In genomic region chr12:69475237-69475984, GRCh38 we compare ENCODE assay signal across 8 cellular contexts. TPM values are rescaled to one million over a fixed set of nuclear protein-coding genes. Genes with fewer than 3 reads are reported as not detected.
A peak's percentile ranks its signal among the peaks of the same experiment; 100 is the strongest.
DNase-seq lines count a peak whose midpoint lies in the region; ATAC-seq and TF ChIP-seq lines count a peak whose summit lies in the region.

No MANE protein-coding gene starts in this region.

- H3K27me3 ChIP-seq in GM23338 (ENCODE audit: insufficient read depth) (no peaks in the 10 kb centered on the region), breast epithelium (no peaks in the 10 kb centered on the region), MM.1S (replicated peaks; ENCODE audit: insufficient read depth, low read length) (no peaks in the 10 kb centered on the region), BE2C (no peaks in the 10 kb centered on the region)

- H3K9me3 ChIP-seq in breast epithelium (no peaks in the 10 kb centered on the region), MM.1S (replicated peaks; ENCODE audit: insufficient read depth, low read length) (no peaks in the 10 kb centered on the region), BE2C (no peaks in the 10 kb centered on the region)

- peaks cover 44% of the 10 kb centered on the region for H3K4me1 Mint-ChIP-seq in GM23338

- H3K27ac ChIP-seq in GM23338 (ENCODE audit: low read depth) (peak overlapping the region; percentile 48; the same call in 1 of the 2 replicates), breast epithelium (peak overlapping the region; percentile 83), skin epidermis (peak overlapping the region in 12 of 21 experiments; percentile 0 to 73 (median 51)), MM.1S (ENCODE audit: low read length) (no peak overlapping the region)

- H2AFZ ChIP-seq in GM23338 (no peak overlapping the region), MM.1S (ENCODE audit: low read length) (no peak overlapping the region)

- no peaks in the 10 kb centered on the region for H3K27me3 Mint-ChIP-seq in GM23338 (ENCODE audit: insufficient read depth, low read depth, poor library complexity)

- DNase-seq in GM23338 (ENCODE audit: low spot score) (peak; percentile 24), breast epithelium (ENCODE audit: low spot score in 2 of 2) (no peak), kidney glomerular epithelial cell (lab: John Stamatoyannopoulos, UW) (peak; percentile 8), MM.1S (no peak), BE2C (no peak), activated gamma-delta T cell (lab: John Stamatoyannopoulos, UW) (no peak)
- no peak for DNase-seq in activated CD4-positive, alpha-beta T cell treated with anti-CD3 and anti-CD28 coated beads, Interleukin-2, amount 50 U/mL, for 1 hour

- no peak overlapping the region for H3K9ac ChIP-seq in MM.1S (ENCODE audit: low read length)

- intact Hi-C loops in breast epithelium (cut with DNase I; ENCODE audit: low total_unique reads): no loop called here

- no peak for ATAC-seq in GM23338

- H4K20me1 ChIP-seq in GM23338 (replicated peaks; ENCODE audit: insufficient read depth) (peaks cover 37% of the 10 kb centered on the region), MM.1S (ENCODE audit: insufficient read depth, low read length) (peaks cover 15% of the 10 kb centered on the region)

- no peak overlapping the region for H3K4me3 Mint-ChIP-seq in GM23338

- H3K9me3 Mint-ChIP-seq in GM23338: no peaks in the 10 kb centered on the region

- no peak for TF ChIP-seq CTCF in GM23338 (conservative IDR thresholded peaks at IDR 0.05; ENCODE audit: low read depth in 2 of 2)
- no peak for TF ChIP-seq CTCF in breast epithelium (IDR thresholded peaks at IDR 0.05)
- TF ChIP-seq CTCF in MM.1S (IDR thresholded peaks at IDR 0.05; ENCODE audit: low read length): no peak
- no peak for TF ChIP-seq CTCF in BE2C (IDR thresholded peaks at IDR 0.05; ENCODE audit: low read depth, low read length)

- H3K4me2 ChIP-seq in GM23338 (no peak overlapping the region; the same call in 1 of the 2 replicates), MM.1S (ENCODE audit: low read depth, low read length) (no peak overlapping the region)

- peaks cover 98% of the 10 kb centered on the region for H3K79me2 ChIP-seq in GM23338 (replicated peaks; ENCODE audit: insufficient read depth)
- H3K79me2 ChIP-seq in MM.1S (ENCODE audit: low read length): peaks cover 93% of the 10 kb centered on the region

- no peak for TF ChIP-seq POLR2A in breast epithelium (IDR thresholded peaks at IDR 0.05)

- peaks cover 46% of the 10 kb centered on the region for H3K4me1 ChIP-seq in GM23338 (ENCODE audit: insufficient read depth)
- H3K4me1 ChIP-seq in breast epithelium: peaks cover 0 to 23% of the 10 kb centered on the region in 2 donors
- peaks cover 10% of the 10 kb centered on the region for H3K4me1 ChIP-seq in MM.1S (ENCODE audit: low read length)
- H3K4me1 ChIP-seq in BE2C: peaks cover 11% of the 10 kb centered on the region

- 0 out of 2 replicates have a peak overlapping the region, but pooled peaks have one; percentile 17 for H3K27ac Mint-ChIP-seq in GM23338

- H3K4me3 ChIP-seq in GM23338: no peak overlapping the region
- peak overlapping the region in 2 of 3 donors; percentile 7 to 46 for H3K4me3 ChIP-seq in breast epithelium
- no peak overlapping the region for H3K4me3 ChIP-seq in skin epidermis
- no peak overlapping the region for H3K4me3 ChIP-seq in MM.1S (ENCODE audit: low read length)
- no peak overlapping the region for H3K4me3 ChIP-seq in BE2C (ENCODE audit: low read depth, low read length)

- H3F3A ChIP-seq in GM23338 (replicated peaks; ENCODE audit: low read depth) (0 out of 2 replicates have a peak, but pooled peaks cover 2% of the 10 kb centered on the region), MM.1S (ENCODE audit: insufficient read depth, low read length) (no peaks in the 10 kb centered on the region)

- H3K9me2 ChIP-seq in GM23338 (ENCODE audit: insufficient read depth) (no peaks in the 10 kb centered on the region), MM.1S (replicated peaks; ENCODE audit: insufficient read depth, low read length) (no peaks in the 10 kb centered on the region)

- H3K36me3 ChIP-seq in GM23338 (ENCODE audit: insufficient read depth) (no peaks in the 10 kb centered on the region), breast epithelium (no peaks in the 10 kb centered on the region), MM.1S (replicated peaks; ENCODE audit: insufficient read depth, low read length) (no peaks in the 10 kb centered on the region), BE2C (no peaks in the 10 kb centered on the region)

- no peaks in the 10 kb centered on the region for H3K36me3 Mint-ChIP-seq in GM23338 (ENCODE audit: low read depth)

TF ChIP-seq in GM23338, 12 proteins besides CTCF, POLR2A, EP300 and RAD21:
- TF ChIP-seq ZNF462 (CRISPR knock-in tag; IDR thresholded peaks at IDR 0.05) (no peak), NANOG (IDR thresholded peaks at IDR 0.05; ENCODE audit: borderline replicate concordance) (no peak), EZH2phosphoT487 (IDR thresholded peaks at IDR 0.05; ENCODE audit: unreplicated experiment) (no peak), ZNF331 (CRISPR knock-in tag; IDR thresholded peaks at IDR 0.05; ENCODE audit: low read depth) (no peak), STAT1 (IDR thresholded peaks at IDR 0.05; ENCODE audit: unreplicated experiment) (no peak), CREB1 (CRISPR knock-in tag; IDR thresholded peaks at IDR 0.05; ENCODE audit: low read depth) (no peak), ZNF114 (CRISPR knock-in tag; IDR thresholded peaks at IDR 0.05) (no peak), POLR2AphosphoS5 (IDR thresholded peaks at IDR 0.05; ENCODE audit: low read depth) (no peak)

RNA-seq across cellular contexts. Expression of gene FRS2, which starts 5.2 kb away (rescaled TPM):
- 45.0 and 49.7 TPM in 2 replicates for total RNA-seq in GM23338 (2014; rRNA removed; shearing (Covaris generic))
- 29.2 and 34.3 TPM in 2 replicates for polyA plus RNA-seq in GM23338 (2016; fragmentation: Nextera tagmentation; extraction: Ambion mirVana)
- total RNA-seq in breast epithelium: 100 to 1,000 TPM in 1 of 3 donors, 10 to 100 TPM in 2; 54.9 to 125 (median 72.4) TPM
- 14.1 TPM for polyA plus RNA-seq in BE2C (2012; ENCODE audit: insufficient read depth, insufficient read length, low read depth)

Comparison
In these comparisons a context has a peak if more than half of its experiments do, and no peak if none do; other contexts are left out.
1. DNase-seq: peak in GM23338 (single experiment) and kidney glomerular epithelial cell (single experiment); none in breast epithelium (0 of 2), activated CD4-positive, alpha-beta T cell treated with anti-CD3 and anti-CD28 coated beads, Interleukin-2, amount 50 U/mL, for 1 hour (single experiment), MM.1S (single experiment), BE2C (single experiment) and activated gamma-delta T cell (single experiment).
2. H3K4me3 ChIP-seq: peak in breast epithelium (2 of 3); none in GM23338 (single experiment), skin epidermis (0 of 7), MM.1S (single experiment) and BE2C (single experiment).